In genomic region chr1:50420283-50420682, GRCh38 we compare ENCODE assay signal across 17 cellular contexts. TPM values are rescaled to one million over a fixed set of nuclear protein-coding genes. Genes with fewer than 3 reads are reported as not detected.
DNase-seq lines count a peak whose midpoint lies in the region; ATAC-seq and TF ChIP-seq lines count a peak whose summit lies in the region.
"Had no signal": no experiment of that assay in that cellular context is flagged by ENCODE, and none has a peak within 500 bp of the region (broad histone marks: within the 10 kb centered on the region; RNA-seq: fewer than 3 reads in every experiment).

No MANE protein-coding gene starts in this region.

- H3K79me2 ChIP-seq in neural progenitor cell (ENCODE audit: low read depth) = no peaks in the 10 kb centered on the region

- no peak overlapping the region for H3K9ac ChIP-seq in endodermal cell (ENCODE audit: extremely low read depth, low read length, poor library complexity, severe bottlenecking)
- no peak overlapping the region for H3K9ac ChIP-seq in neural progenitor cell

- ATAC-seq in activated CD4-positive, alpha-beta T cell treated with anti-CD3 and anti-CD28 coated beads for 36 hours = no peak
- ATAC-seq in GM18907 (IDR thresholded peaks at IDR 0.05; ENCODE audit: unreplicated experiment) = no peak
- ATAC-seq: esophagus mucosa had no signal

- H4K20me1 ChIP-seq in neural progenitor cell (ENCODE audit: low read depth) = peaks cover 80% of the 10 kb centered on the region

- POLR2A ChIA-PET in activated CD4-positive, alpha-beta T cell treated with anti-CD3 and anti-CD28 coated beads for 36 hours (lab: Charles Lee) = no interaction called here

- WGBS in endodermal cell (ENCODE audit: insufficient coverage in 1 of 2, insufficient read length in 1 of 2), 2 experiments = 7 to 9% methylated on average over 14 to 17 of the region's 17 CpGs

- no peak overlapping the region for H3K27ac Mint-ChIP-seq in activated CD4-positive, alpha-beta T cell treated with anti-CD3 and anti-CD28 coated beads for 36 hours
- H3K27ac Mint-ChIP-seq in endodermal cell = no peak overlapping the region
- H3K27ac Mint-ChIP-seq in neural progenitor cell = no peak overlapping the region

- TF ChIP-seq CTCF in endodermal cell (conservative IDR thresholded peaks at IDR 0.05) = no peak
- TF ChIP-seq CTCF in neural progenitor cell (IDR thresholded peaks at IDR 0.05) = no peak

- H3K27ac ChIP-seq in endodermal cell (ENCODE audit: low read depth, low read length) = no peak overlapping the region
- H3K27ac ChIP-seq in neural progenitor cell = no peak overlapping the region
- H3K27ac ChIP-seq: adrenal gland, Peyer's patch had no signal

- no peak overlapping the region for H2AFZ ChIP-seq in neural progenitor cell (replicated peaks)

- H3K27me3 ChIP-seq in endodermal cell (ENCODE audit: control insufficient read depth, insufficient read depth, low read length, poor library complexity, severe bottlenecking) (peaks cover 100% of the 10 kb centered on the region), neural progenitor cell (peaks cover 100% of the 10 kb centered on the region)

- no peaks in the 10 kb centered on the region for H3K36me3 Mint-ChIP-seq in activated CD4-positive, alpha-beta T cell treated with anti-CD3 and anti-CD28 coated beads for 36 hours (ENCODE audit: low read depth)
- no peaks in the 10 kb centered on the region for H3K36me3 Mint-ChIP-seq in endodermal cell (ENCODE audit: low read depth)
- peaks cover 2% of the 10 kb centered on the region for H3K36me3 Mint-ChIP-seq in neural progenitor cell

- H3K27me3 Mint-ChIP-seq in activated CD4-positive, alpha-beta T cell treated with anti-CD3 and anti-CD28 coated beads for 36 hours = peaks cover 67% of the 10 kb centered on the region
- H3K27me3 Mint-ChIP-seq in endodermal cell (ENCODE audit: insufficient read depth) = peaks cover 95% of the 10 kb centered on the region
- peaks cover 82% of the 10 kb centered on the region for H3K27me3 Mint-ChIP-seq in neural progenitor cell (ENCODE audit: insufficient read depth, low read depth)

- peak overlapping the region; percentile 5 for H3K4me3 Mint-ChIP-seq in activated CD4-positive, alpha-beta T cell treated with anti-CD3 and anti-CD28 coated beads for 36 hours
- H3K4me3 Mint-ChIP-seq in endodermal cell (peak overlapping the region; percentile 66), neural progenitor cell (peak overlapping the region; percentile 72)

- CTCF ChIA-PET in activated CD4-positive, alpha-beta T cell treated with anti-CD3 and anti-CD28 coated beads for 36 hours (lab: Charles Lee) = no interaction called here

- H3K9me3 ChIP-seq in endodermal cell (ENCODE audit: control insufficient read depth, low read length) = no peaks in the 10 kb centered on the region
- H3K9me3 ChIP-seq in neural progenitor cell (ENCODE audit: low read depth) = no peaks in the 10 kb centered on the region
- H3K9me3 ChIP-seq: adrenal gland, HAP-1, Peyer's patch had no signal

- H3K4me1 Mint-ChIP-seq in activated CD4-positive, alpha-beta T cell treated with anti-CD3 and anti-CD28 coated beads for 36 hours = peaks cover 51% of the 10 kb centered on the region
- H3K4me1 Mint-ChIP-seq in endodermal cell (peaks cover 33% of the 10 kb centered on the region), neural progenitor cell (peaks cover 44% of the 10 kb centered on the region)

- H3K4me3 ChIP-seq in endodermal cell (ENCODE audit: low read length) (no peak overlapping the region), neural progenitor cell (peak overlapping the region; percentile 36)
- H3K4me3 ChIP-seq: adrenal gland, HAP-1 had no signal

- H3K36me3 ChIP-seq in endodermal cell (ENCODE audit: control insufficient read depth, insufficient read depth, low read length) (no peaks in the 10 kb centered on the region), neural progenitor cell (no peaks in the 10 kb centered on the region)
- H3K36me3 ChIP-seq: adrenal gland, HAP-1, Peyer's patch had no signal

- H3K4me1 ChIP-seq in endodermal cell (ENCODE audit: control insufficient read depth, insufficient read depth, low read length) (peaks cover 7% of the 10 kb centered on the region), neural progenitor cell (peaks cover 30% of the 10 kb centered on the region)

- H3K9me3 Mint-ChIP-seq in activated CD4-positive, alpha-beta T cell treated with anti-CD3 and anti-CD28 coated beads for 36 hours (ENCODE audit: low read depth) = no peaks in the 10 kb centered on the region
- peaks cover 2% of the 10 kb centered on the region for H3K9me3 Mint-ChIP-seq in endodermal cell
- no peaks in the 10 kb centered on the region for H3K9me3 Mint-ChIP-seq in neural progenitor cell

- peaks cover 36% of the 10 kb centered on the region for H3F3A ChIP-seq in neural progenitor cell (ENCODE audit: low read depth)

- no peak for DNase-seq in activated CD4-positive, alpha-beta T cell treated with anti-CD3 and anti-CD28 coated beads for 36 hours
- no peak for DNase-seq in activated CD4-positive, alpha-beta T cell treated with anti-CD3 and anti-CD28 coated beads for 48 hours
- DNase-seq in MV-4-11 (lab: John Stamatoyannopoulos, UW) (peak; percentile 0), endodermal cell (peak; percentile 57), neural progenitor cell (ENCODE audit: low spot score) (peak; percentile 5), hippocampal formation (lab: John Stamatoyannopoulos, UW) (no peak), NCI-H524 treated with DMSO at 0.1 percent for 48 hours (lab: John Stamatoyannopoulos, UW) (no peak)
- DNase-seq: adrenal gland; NCI-H1694 treated with DMSO at 0.1 percent for 48 hours; NCI-H526 treated with DMSO at 0.1 percent for 48 hours; occipital lobe; stimulated activated CD4-positive, alpha-beta T cell treated with anti-CD3 and anti-CD28 coated beads, Interleukin-12 subunit alpha, Interleukin-12 subunit beta, amount 100 ng/mL, for 4 hours had no signal

- intact Hi-C loops in activated CD4-positive, alpha-beta T cell treated with anti-CD3 and anti-CD28 coated beads for 36 hours (cut with DNase I, micrococcal nuclease) = loop anchor here in 1 of 2 experiments (5.0 kb wide), 1 partner anchor 557 kb away; no protein-coding TSS in a partner anchor

- peak overlapping the region; percentile 62 for H3K4me2 ChIP-seq in neural progenitor cell

RNA-seq across cellular contexts. Expression of gene DMRTA2, which starts 3.0 kb away (rescaled TPM):
- total RNA-seq in activated CD4-positive, alpha-beta T cell treated with anti-CD3 and anti-CD28 coated beads for 36 hours = not detected
- 1 to 10 TPM; 1.2 to 2.4 TPM for total RNA-seq in endodermal cell
- polyA plus RNA-seq in endodermal cell (2013, experiment 1 of 2) = 0.50 TPM
- polyA plus RNA-seq in endodermal cell (2013, experiment 2 of 2) = 0.33 TPM
- 0.46 TPM in 1 of 2 replicates, not detected in the other for total RNA-seq in neural progenitor cell (ENCODE audit: low replicate concordance)
- total RNA-seq: adrenal gland; Peyer's patch; T-helper 1 cell treated with Interleukin-12 subunit alpha and Interleukin-12 subunit beta and Interleukin-4 antibody, amounts not matched to agents 30 ng/mL and 1 ng/mL, for 36 hours had no signal

Comparison
In these comparisons a context has a peak if more than half of its experiments do, and no peak if none do; other contexts are left out.
1. DNase-seq: peak in MV-4-11 (single experiment), endodermal cell (single experiment) and neural progenitor cell (single experiment); none in activated CD4-positive, alpha-beta T cell treated with anti-CD3 and anti-CD28 coated beads for 36 hours (single experiment), activated CD4-positive, alpha-beta T cell treated with anti-CD3 and anti-CD28 coated beads for 48 hours (single experiment), hippocampal formation (0 of 2) and NCI-H524 treated with DMSO at 0.1 percent for 48 hours (single experiment).
2. H3K4me3 Mint-ChIP-seq: peak in every context shown above with its lines; median percentile 72 in neural progenitor cell; 66 in endodermal cell; 5 in activated CD4-positive, alpha-beta T cell treated with anti-CD3 and anti-CD28 coated beads for 36 hours.